Comparison of ENCODE assay signal across 18 cellular contexts in the genomic region with DNA sequence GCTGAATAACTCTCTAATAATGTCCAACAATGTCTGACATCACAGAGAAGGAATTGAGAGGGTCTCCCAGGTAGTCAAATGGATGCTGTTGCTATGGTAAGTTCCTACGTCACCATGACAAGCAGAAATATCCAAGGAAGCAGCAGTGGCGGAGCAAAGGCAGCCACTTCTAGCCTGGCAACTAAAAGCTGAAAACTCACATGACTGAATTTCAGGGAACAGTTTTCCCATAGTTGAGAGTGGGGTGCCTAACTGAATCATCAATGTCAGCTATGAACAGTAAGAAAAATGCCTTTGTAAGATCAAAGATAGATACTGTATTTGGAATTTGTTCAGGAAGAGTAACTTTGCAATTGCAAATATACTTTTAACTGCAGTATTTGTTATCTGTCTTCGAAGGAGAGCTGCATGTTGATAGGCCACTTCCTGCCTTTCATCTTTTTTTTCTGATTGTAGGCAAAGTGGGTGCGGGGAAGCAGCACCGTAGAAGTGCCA.
A peak's percentile ranks its signal among the peaks of the same experiment; 100 is the strongest.
DNase-seq lines count a peak whose midpoint lies in the region; ATAC-seq and TF ChIP-seq lines count a peak whose summit lies in the region.
"Had no signal": no experiment of that assay in that cellular context is flagged by ENCODE, and none has a peak within 500 bp of the region (broad histone marks: within the 10 kb centered on the region; RNA-seq: fewer than 3 reads in every experiment).

No MANE protein-coding gene starts in this region.

- H3K4me3 ChIP-seq in IMR-90 (ENCODE audit: insufficient read depth, low read depth, low read length) = no peak overlapping the region
- no peak overlapping the region for H3K4me3 ChIP-seq in mesodermal cell (ENCODE audit: extremely low read depth, insufficient read depth, low read length, poor library complexity, severe bottlenecking)
- H3K4me3 ChIP-seq: mucosa of descending colon, transverse colon had no signal

- no peak overlapping the region for H3K4me2 ChIP-seq in IMR-90 (ENCODE audit: low read depth, low read length)

- H3K79me1 ChIP-seq in IMR-90 (ENCODE audit: low read depth in 1 of 2, low read length in 2 of 2) = peaks cover 4 to 12% of the 10 kb centered on the region in 2 experiments; a peak in 2 of 4 replicates

- peak overlapping the region; percentile 16 for H3K4me3 Mint-ChIP-seq in activated T-cell treated with anti-CD3 and anti-CD28 coated beads, Interleukin-2, amount 50 U/mL, for 24 hours
- peak overlapping the region; percentile 17 for H3K4me3 Mint-ChIP-seq in central memory CD8-positive, alpha-beta T cell
- H3K4me3 Mint-ChIP-seq: activated CD4-positive, alpha-beta memory T cell treated with anti-CD3 and anti-CD28 coated beads, Interleukin-2, amount 10 ng/mL, durations not matched to agents 7 days and 5 days; T-helper 2 cell treated with Interferon-gamma antibody and Interleukin-4, amounts not matched to agents 5 μg/mL and 100 μg/mL, for 36 hours had no signal

- H3K9me1 ChIP-seq in IMR-90 (ENCODE audit: insufficient read depth, low read length) = no peaks in the 10 kb centered on the region

- H3K4me1 Mint-ChIP-seq in activated T-cell treated with anti-CD3 and anti-CD28 coated beads, Interleukin-2, amount 50 U/mL, for 24 hours (ENCODE audit: low read depth) = peaks cover 62% of the 10 kb centered on the region
- H3K4me1 Mint-ChIP-seq in central memory CD8-positive, alpha-beta T cell = peaks cover 47% of the 10 kb centered on the region

- H3K9ac ChIP-seq in IMR-90 (ENCODE audit: low read depth, low read length) = no peak overlapping the region
- H3K9ac ChIP-seq: parathyroid adenoma had no signal

- H3K4me1 ChIP-seq in IMR-90 (ENCODE audit: control insufficient read depth, insufficient read depth, low read length) (peaks cover 5% of the 10 kb centered on the region; the same call in 1 of the 2 replicates), mesodermal cell (ENCODE audit: control insufficient read depth, insufficient read depth, low read length, poor library complexity, severe bottlenecking) (peaks cover 20% of the 10 kb centered on the region)

- no peak overlapping the region for H2BK20ac ChIP-seq in IMR-90 (ENCODE audit: low read depth, low read length)

- H2BK5ac ChIP-seq in IMR-90 (ENCODE audit: low read depth, low read length, poor library complexity, severe bottlenecking) = no peak overlapping the region

- ATAC-seq in IMR-90 (ENCODE audit: low read depth) = no peak
- ATAC-seq in central memory CD8-positive, alpha-beta T cell (replicated peaks; ENCODE audit: extremely low read depth, poor library complexity, severe bottlenecking) = peak; percentile 60
- ATAC-seq: mucosa of descending colon had no signal

- H3K14ac ChIP-seq in IMR-90 (replicated peaks; ENCODE audit: low read depth, low read length) = no peak overlapping the region

- no TSS peak for BruUV-seq in IMR-90 (replicated peaks; lab: Mats Ljungman, UMichigan)

- H3K36me3 Mint-ChIP-seq in activated T-cell treated with anti-CD3 and anti-CD28 coated beads, Interleukin-2, amount 50 U/mL, for 24 hours (ENCODE audit: low read depth) = peaks cover 2% of the 10 kb centered on the region
- peaks cover 1% of the 10 kb centered on the region for H3K36me3 Mint-ChIP-seq in central memory CD8-positive, alpha-beta T cell (ENCODE audit: insufficient read depth)
- H3K36me3 Mint-ChIP-seq: immature natural killer cell had no signal

- no peak for TF ChIP-seq POLR2A in IMR-90 (IDR thresholded peaks at IDR 0.05; ENCODE audit: low read depth, low read length)

- H2AK5ac ChIP-seq in IMR-90 (ENCODE audit: low read depth, low read length) = no peak overlapping the region

- POLR2A ChIA-PET in IMR-90 (lab: Charles Lee; ENCODE audit: unreplicated experiment) = no interaction called here

- DNase-seq in activated T-cell treated with anti-CD3 and anti-CD28 coated beads, Interleukin-2, amount 50 U/mL, for 24 hours = no peak
- DNase-seq in activated T-cell treated with anti-CD3 and anti-CD28 coated beads, Interleukin-2, amount 50 U/mL, for 1 hour = no peak
- DNase-seq in IMR-90 (no peak), NCI-H2081 (lab: John Stamatoyannopoulos, UW) (no peak), COLO829 (ENCODE audit: low spot score) (no peak), NCI-H1694 treated with DMSO at 0.1 percent for 48 hours (lab: John Stamatoyannopoulos, UW) (no peak)
- DNase-seq in central memory CD8-positive, alpha-beta T cell (ENCODE audit: low spot score in 2 of 2) = no peak
- DNase-seq: activated CD4-positive, alpha-beta memory T cell treated with anti-CD3 and anti-CD28 coated beads, Interleukin-2, amount 10 ng/mL, durations not matched to agents 7 days and 5 days; DMS79; immature natural killer cell; mucosa of descending colon; NCI-H1105; NCI-H524 treated with DMSO at 0.1 percent for 48 hours; RPMI8226; transverse colon had no signal

- H2BK15ac ChIP-seq in IMR-90 (ENCODE audit: low read depth, low read length) = no peak overlapping the region

- no peak overlapping the region for H3K27ac Mint-ChIP-seq in activated T-cell treated with anti-CD3 and anti-CD28 coated beads, Interleukin-2, amount 50 U/mL, for 24 hours
- peak overlapping the region; percentile 11 for H3K27ac Mint-ChIP-seq in central memory CD8-positive, alpha-beta T cell (ENCODE audit: low read depth)
- H3K27ac Mint-ChIP-seq: activated CD4-positive, alpha-beta memory T cell treated with anti-CD3 and anti-CD28 coated beads, Interleukin-2, amount 10 ng/mL, durations not matched to agents 7 days and 5 days; T-helper 2 cell treated with Interferon-gamma antibody and Interleukin-4, amounts not matched to agents 5 μg/mL and 100 μg/mL, for 36 hours had no signal

- H3K27me3 Mint-ChIP-seq in activated T-cell treated with anti-CD3 and anti-CD28 coated beads, Interleukin-2, amount 50 U/mL, for 24 hours = no peaks in the 10 kb centered on the region
- H3K27me3 Mint-ChIP-seq in central memory CD8-positive, alpha-beta T cell = no peaks in the 10 kb centered on the region
- H3K27me3 Mint-ChIP-seq: activated CD4-positive, alpha-beta memory T cell treated with anti-CD3 and anti-CD28 coated beads, Interleukin-2, amount 10 ng/mL, durations not matched to agents 7 days and 5 days had no signal

- intact Hi-C loops in IMR-90 (cut with micrococcal nuclease) = no loop called here

- no peak overlapping the region for H2AK9ac ChIP-seq in IMR-90 (replicated peaks; ENCODE audit: low read depth, low read length, poor library complexity)

- TF ChIP-seq RAD21 in IMR-90 (IDR thresholded peaks at IDR 0.05; ENCODE audit: low read length) = no peak

- no peak overlapping the region for H4K8ac ChIP-seq in IMR-90 (ENCODE audit: low read depth in 2 of 2, low read length in 2 of 2)

- H4K5ac ChIP-seq in IMR-90 (ENCODE audit: low read depth, low read length) = no peak overlapping the region

- H2AFZ ChIP-seq in IMR-90 (replicated peaks; ENCODE audit: low read length, poor library complexity) = no peak overlapping the region
- H2AFZ ChIP-seq: parathyroid adenoma had no signal

- H4K91ac ChIP-seq in IMR-90 (ENCODE audit: insufficient read depth, low read depth, low read length) = no peak overlapping the region

- no peak overlapping the region for H3K4ac ChIP-seq in IMR-90 (ENCODE audit: low read depth, low read length)

- H3K27me3 ChIP-seq in IMR-90 (ENCODE audit: control insufficient read depth, insufficient read depth, low read length) = no peaks in the 10 kb centered on the region
- H3K27me3 ChIP-seq: transverse colon had no signal

- TF ChIP-seq CTCF in IMR-90 (conservative IDR thresholded peaks at IDR 0.05; ENCODE audit: low read depth, low read length) = no peak

- H2BK120ac ChIP-seq in IMR-90 (ENCODE audit: low read depth, low read length) = no peak overlapping the region

- 100% methylated on average over 1 of the region's 5 CpGs; no CpG with 5 or more reads in 1 of the 2 experiments for WGBS in IMR-90 (ENCODE audit: extremely low coverage in 2 of 2, insufficient read length in 1 of 2), 2 experiments
- 20 to 67% methylated on average over 1 to 4 of the region's 5 CpGs for WGBS in mesodermal cell (ENCODE audit: insufficient coverage in 2 of 2), 2 experiments

- no peak overlapping the region for H3K27ac ChIP-seq in IMR-90 (ENCODE audit: insufficient read depth, low read length)
- H3K27ac ChIP-seq in mesodermal cell (ENCODE audit: low read depth, low read length, severe bottlenecking) = peak overlapping the region; percentile 80
- H3K27ac ChIP-seq: parathyroid adenoma, transverse colon had no signal

- in situ Hi-C loops in IMR-90 (cut with MboI; ENCODE audit: low sequenced_read_pairs) = no loop called here

- no peak overlapping the region for H3K56ac ChIP-seq in IMR-90 (ENCODE audit: extremely low read depth, insufficient read depth, low read length)

- H3K23ac ChIP-seq in IMR-90 (ENCODE audit: low read depth, low read length) = no peak overlapping the region

- H3K9me3 Mint-ChIP-seq in activated T-cell treated with anti-CD3 and anti-CD28 coated beads, Interleukin-2, amount 50 U/mL, for 24 hours = no peaks in the 10 kb centered on the region
- no peaks in the 10 kb centered on the region for H3K9me3 Mint-ChIP-seq in central memory CD8-positive, alpha-beta T cell
- H3K9me3 Mint-ChIP-seq: activated CD4-positive, alpha-beta memory T cell treated with anti-CD3 and anti-CD28 coated beads, Interleukin-2, amount 10 ng/mL, durations not matched to agents 7 days and 5 days; immature natural killer cell had no signal

- H3K36me3 ChIP-seq in IMR-90 (ENCODE audit: control insufficient read depth, insufficient read depth, low read length) = no peaks in the 10 kb centered on the region
- H3K36me3 ChIP-seq in mesodermal cell (ENCODE audit: control insufficient read depth, insufficient read depth, low read length) = no peaks in the 10 kb centered on the region
- H3K36me3 ChIP-seq: transverse colon had no signal

- H3K9me3 ChIP-seq in IMR-90 (ENCODE audit: control insufficient read depth, insufficient read depth, low read length) (peaks cover 2% of the 10 kb centered on the region; the same call in 1 of the 2 replicates), mesodermal cell (ENCODE audit: control insufficient read depth, low read length) (peaks cover 5% of the 10 kb centered on the region)
- H3K9me3 ChIP-seq: mucosa of descending colon, transverse colon had no signal

- CTCF ChIA-PET in IMR-90 (lab: Yijun Ruan, JAX) = no interaction called here

- H4K20me1 ChIP-seq in IMR-90 (ENCODE audit: insufficient read depth, low read length) = no peaks in the 10 kb centered on the region; the same call in 1 of the 2 replicates

- dilution Hi-C loops in IMR-90 (cut with HindIII; ENCODE audit: low sequenced_read_pairs, unreplicated experiment) = no loop called here

- H3K18ac ChIP-seq in IMR-90 (ENCODE audit: low read depth, low read length) = no peak overlapping the region

TF ChIP-seq in IMR-90, 13 proteins besides CTCF, POLR2A, EP300 and RAD21:
- TF ChIP-seq NFE2L2 (IDR thresholded peaks at IDR 0.05; ENCODE audit: low read depth, low read length) (peak; percentile 42; the same call in 1 of the 2 replicates), FOS (IDR thresholded peaks at IDR 0.05; ENCODE audit: low read depth, low read length) (no peak)
